ENCODE assay signal across 11 cellular contexts in the genomic region with DNA sequence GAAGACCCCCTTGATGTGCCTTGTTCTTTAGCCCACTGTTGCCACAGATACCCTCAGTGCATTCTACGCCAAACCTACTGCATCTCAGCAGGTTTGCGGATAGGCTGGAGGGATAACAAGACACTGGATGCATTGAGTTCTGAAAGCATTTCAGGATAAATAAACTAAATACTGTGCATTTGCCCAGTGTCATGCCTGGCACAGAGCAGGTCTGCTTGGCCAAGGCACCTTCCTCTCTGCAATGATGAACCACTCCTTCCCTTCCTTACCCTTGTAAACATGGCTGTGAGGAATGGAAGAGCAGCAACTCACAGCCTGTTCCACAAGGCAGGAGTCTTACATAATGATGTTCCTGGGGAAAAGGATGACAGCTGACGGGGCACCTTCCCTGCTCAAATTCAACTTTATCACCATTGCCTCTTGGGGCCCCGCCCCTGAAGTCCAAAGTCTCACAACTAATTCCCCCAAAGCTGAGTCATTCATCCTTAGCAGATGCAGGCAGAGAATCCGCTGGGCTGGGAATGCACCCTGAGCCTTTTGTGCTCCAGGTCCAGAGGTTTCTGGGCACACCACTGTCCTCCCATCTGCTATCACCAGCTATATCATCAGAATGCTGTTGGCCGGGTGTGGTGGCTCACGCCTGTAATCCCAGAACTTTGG. TPM values are rescaled to one million over a fixed set of nuclear protein-coding genes. Genes with fewer than 3 reads are reported as not detected.
DNase-seq lines count a peak whose midpoint lies in the region; ATAC-seq and TF ChIP-seq lines count a peak whose summit lies in the region.
"Had no signal": no experiment of that assay in that cellular context is flagged by ENCODE, and none has a peak within 500 bp of the region (broad histone marks: within the 10 kb centered on the region; RNA-seq: fewer than 3 reads in every experiment).

No MANE protein-coding gene starts in this region.

- H3K9me3 ChIP-seq in MG63 = no peaks in the 10 kb centered on the region
- H3K9me3 ChIP-seq: suprapubic skin had no signal

- DNase-seq in ELF-1 (ENCODE audit: low read depth, low spot score) (peak; percentile 55), MG63 (peak; percentile 68), choroid plexus epithelial cell (ENCODE audit: low read depth) (peak; percentile 51), myocyte (ENCODE audit: low read depth) (peak; percentile 79), GM20000 (ENCODE audit: low spot score) (no peak), activated gamma-delta T cell treated with Interleukin-2 at 50 U/mL for 16 hours (no peak)
- DNase-seq: NCI-H1436 treated with DMSO at 0.1 percent for 48 hours had no signal

- H3K4me3 ChIP-seq in MG63 = no peak overlapping the region
- no peak overlapping the region for H3K4me3 ChIP-seq in choroid plexus epithelial cell (ENCODE audit: low read depth, low read length)
- H3K4me3 ChIP-seq: suprapubic skin had no signal

- peaks cover 34% of the 10 kb centered on the region for H3K36me3 ChIP-seq in MG63

- ATAC-seq in GM21619 (IDR thresholded peaks at IDR 0.05; ENCODE audit: unreplicated experiment) (no peak), GM21390 (IDR thresholded peaks at IDR 0.05; ENCODE audit: unreplicated experiment) (no peak)
- ATAC-seq: activated T-helper 17 cell treated with anti-CD3 and anti-CD28 coated beads, Interleukin-2, amount 50 U/mL, for 72 hours had no signal

- no peaks in the 10 kb centered on the region for H3K27me3 ChIP-seq in MG63
- H3K27me3 ChIP-seq: suprapubic skin had no signal

- TF ChIP-seq CTCF in choroid plexus epithelial cell (conservative IDR thresholded peaks at IDR 0.05; ENCODE audit: low read depth, low read length) (no peak), GM20000 (IDR thresholded peaks at IDR 0.05; ENCODE audit: extremely low read depth, missing control alignments) (no peak)

RNA-seq across cellular contexts. Expression of a gene that starts 11.6 kb away (rescaled TPM):
- 92.8 and 155 TPM in 2 replicates for total RNA-seq in MG63 (2014; rRNA removed; shearing (Covaris generic); ENCODE audit: low replicate concordance)
- 118 and 123 TPM in 2 replicates for total RNA-seq in myocyte
- polyA plus RNA-seq in myocyte (2012) = 85.8 TPM

RNA-seq across cellular contexts. Expression of a gene that starts 19.9 kb away (rescaled TPM):
- total RNA-seq in MG63 (2014; rRNA removed; shearing (Covaris generic); ENCODE audit: low replicate concordance) = 113 and 152 TPM in 2 replicates
- total RNA-seq in myocyte = 338 and 363 TPM in 2 replicates
- polyA plus RNA-seq in myocyte (2012) = 123 TPM

RNA-seq across cellular contexts. Expression of a gene that starts 21.0 kb away (rescaled TPM):
- 0.07 TPM in 1 of 2 replicates, not detected in the other for total RNA-seq in MG63 (2014; rRNA removed; shearing (Covaris generic); ENCODE audit: low replicate concordance)
- total RNA-seq in myocyte = not detected in 2 replicates
- polyA plus RNA-seq in myocyte (2012) = 0.01 TPM

RNA-seq across cellular contexts. Expression of a gene that starts 44.3 kb away (rescaled TPM):
- total RNA-seq in MG63 (2014; rRNA removed; shearing (Covaris generic); ENCODE audit: low replicate concordance) = 31.6 and 54.0 TPM in 2 replicates
- total RNA-seq in myocyte = 172 and 183 TPM in 2 replicates
- 86.7 TPM for polyA plus RNA-seq in myocyte (2012)

Comparison
In these comparisons a context has a peak if more than half of its experiments do, and no peak if none do; other contexts are left out.
1. DNase-seq: peak in ELF-1 (single experiment), MG63 (single experiment), choroid plexus epithelial cell (single experiment) and myocyte (single experiment); none in GM20000 (single experiment) and activated gamma-delta T cell treated with Interleukin-2 at 50 U/mL for 16 hours (single experiment).